Comparison of ENCODE assay signal across 1 cellular context in the genomic region with DNA sequence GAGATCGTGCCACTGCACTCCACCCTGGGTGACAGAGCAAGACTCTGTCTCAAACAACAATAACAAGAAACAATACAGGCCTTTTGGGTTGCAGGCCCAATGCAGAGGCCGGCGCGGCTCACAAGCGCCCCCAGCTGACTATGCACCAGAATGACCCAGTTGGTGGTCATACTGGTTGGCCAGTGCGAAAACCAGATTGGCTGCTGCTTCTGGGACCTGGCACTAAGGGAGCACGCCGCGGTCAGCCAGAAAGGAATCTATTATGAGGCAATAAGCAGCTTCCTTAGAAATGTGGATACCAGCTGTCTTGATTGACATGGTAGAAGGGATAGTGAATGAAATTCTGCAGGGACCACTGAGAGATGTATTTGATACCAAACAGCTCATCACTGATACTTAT.
TF ChIP-seq lines count a peak whose summit lies in the region.

No MANE protein-coding gene starts in this region.

TF ChIP-seq in K562, 482 proteins besides CTCF, POLR2A, EP300 and RAD21 (continued from another document):
- TF ChIP-seq, protein P1, sequence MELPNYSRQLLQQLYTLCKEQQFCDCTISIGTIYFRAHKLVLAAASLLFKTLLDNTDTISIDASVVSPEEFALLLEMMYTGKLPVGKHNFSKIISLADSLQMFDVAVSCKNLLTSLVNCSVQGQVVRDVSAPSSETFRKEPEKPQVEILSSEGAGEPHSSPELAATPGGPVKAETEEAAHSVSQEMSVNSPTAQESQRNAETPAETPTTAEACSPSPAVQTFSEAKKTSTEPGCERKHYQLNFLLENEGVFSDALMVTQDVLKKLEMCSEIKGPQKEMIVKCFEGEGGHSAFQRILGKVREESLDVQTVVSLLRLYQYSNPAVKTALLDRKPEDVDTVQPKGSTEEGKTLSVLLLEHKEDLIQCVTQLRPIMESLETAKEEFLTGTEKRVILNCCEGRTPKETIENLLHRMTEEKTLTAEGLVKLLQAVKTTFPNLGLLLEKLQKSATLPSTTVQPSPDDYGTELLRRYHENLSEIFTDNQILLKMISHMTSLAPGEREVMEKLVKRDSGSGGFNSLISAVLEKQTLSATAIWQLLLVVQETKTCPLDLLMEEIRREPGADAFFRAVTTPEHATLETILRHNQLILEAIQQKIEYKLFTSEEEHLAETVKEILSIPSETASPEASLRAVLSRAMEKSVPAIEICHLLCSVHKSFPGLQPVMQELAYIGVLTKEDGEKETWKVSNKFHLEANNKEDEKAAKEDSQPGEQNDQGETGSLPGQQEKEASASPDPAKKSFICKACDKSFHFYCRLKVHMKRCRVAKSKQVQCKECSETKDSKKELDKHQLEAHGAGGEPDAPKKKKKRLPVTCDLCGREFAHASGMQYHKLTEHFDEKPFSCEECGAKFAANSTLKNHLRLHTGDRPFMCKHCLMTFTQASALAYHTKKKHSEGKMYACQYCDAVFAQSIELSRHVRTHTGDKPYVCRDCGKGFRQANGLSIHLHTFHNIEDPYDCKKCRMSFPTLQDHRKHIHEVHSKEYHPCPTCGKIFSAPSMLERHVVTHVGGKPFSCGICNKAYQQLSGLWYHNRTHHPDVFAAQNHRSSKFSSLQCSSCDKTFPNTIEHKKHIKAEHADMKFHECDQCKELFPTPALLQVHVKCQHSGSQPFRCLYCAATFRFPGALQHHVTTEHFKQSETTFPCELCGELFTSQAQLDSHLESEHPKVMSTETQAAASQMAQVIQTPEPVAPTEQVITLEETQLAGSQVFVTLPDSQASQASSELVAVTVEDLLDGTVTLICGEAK (IDR thresholded peaks at IDR 0.05) = no peak
- TF ChIP-seq, protein P1 (CRISPR knock-in tag; IDR thresholded peaks at IDR 0.05) = no peak
- no peak for TF ChIP-seq ELF1 (tag; IDR thresholded peaks at IDR 0.05)
- TF ChIP-seq ZNF830 (CRISPR knock-in tag; IDR thresholded peaks at IDR 0.05) = no peak
- TF ChIP-seq ZNF785 (CRISPR knock-in tag; IDR thresholded peaks at IDR 0.05) = no peak
- TF ChIP-seq CCAR2 (IDR thresholded peaks at IDR 0.05; ENCODE audit: low read depth, low read length) = no peak
- TF ChIP-seq, protein P2, sequence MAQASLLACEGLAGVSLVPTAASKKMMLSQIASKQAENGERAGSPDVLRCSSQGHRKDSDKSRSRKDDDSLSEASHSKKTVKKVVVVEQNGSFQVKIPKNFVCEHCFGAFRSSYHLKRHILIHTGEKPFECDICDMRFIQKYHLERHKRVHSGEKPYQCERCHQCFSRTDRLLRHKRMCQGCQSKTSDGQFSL (CRISPR knock-in tag; IDR thresholded peaks at IDR 0.05) = no peak
- TF ChIP-seq, protein P2 (tag; IDR thresholded peaks at IDR 0.05) = no peak
